ENCODE assay signal across 8 cellular contexts in the genomic region with DNA sequence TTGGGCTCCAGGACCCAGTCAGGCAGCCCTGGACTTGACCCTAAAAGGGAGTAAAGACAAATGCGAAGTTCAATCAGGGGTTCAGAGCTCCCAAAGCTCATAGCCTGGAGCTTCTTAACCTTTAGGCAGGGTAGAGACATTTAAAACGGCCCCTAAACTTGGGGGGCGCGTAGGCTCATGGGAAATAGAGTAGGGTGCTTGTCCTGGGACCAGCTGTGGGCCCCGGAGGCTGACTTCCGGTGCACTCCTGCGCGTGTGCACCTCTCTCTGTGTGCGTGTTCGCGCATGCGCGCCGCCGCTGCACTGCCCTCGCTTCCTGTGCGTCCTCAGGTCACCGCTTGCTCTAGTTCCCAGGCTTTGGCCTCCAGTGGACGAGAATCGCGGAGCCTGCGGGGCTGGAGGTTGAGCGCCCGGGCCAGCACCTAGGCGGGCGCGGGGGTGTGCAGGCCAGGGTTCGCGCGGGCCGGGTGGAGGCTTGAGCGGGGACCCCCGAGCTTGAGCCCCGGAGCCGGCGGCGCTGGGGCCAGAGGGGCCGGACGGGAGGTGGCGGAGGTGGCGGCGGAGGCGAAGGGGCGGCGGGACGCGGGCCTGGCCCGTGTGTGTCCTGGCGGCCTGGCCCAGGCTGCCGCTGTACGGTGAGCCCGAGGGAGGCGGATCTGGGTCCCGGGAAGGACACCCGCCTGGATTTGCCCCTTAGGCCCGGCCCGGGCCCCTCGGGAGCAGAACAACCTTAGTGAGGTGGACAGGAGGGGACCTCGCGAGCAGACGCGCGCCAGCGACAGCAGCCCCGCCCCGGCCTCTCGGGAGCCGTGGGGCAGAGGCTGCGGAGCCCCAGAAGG. TPM values are rescaled to one million over a fixed set of nuclear protein-coding genes. Genes with fewer than 3 reads are reported as not detected.
DNase-seq lines count a peak whose midpoint lies in the region; ATAC-seq and TF ChIP-seq lines count a peak whose summit lies in the region.

A gene (plus strand): TSS at position 303 of the 839 bp plus-strand sequence. CDS start 2,217 bp downstream, outside the sequence.

- peaks cover 5% of the 10 kb centered on the region for H3K4me1 ChIP-seq in upper lobe of right lung

- in situ Hi-C loops in GM13977 (cut with MboI; ENCODE audit: low pct_unique_long_range_greater_than_20kb, low sequenced_read_pairs, unreplicated experiment) = no loop called here

- peaks cover 2% of the 10 kb centered on the region for H3K9me3 ChIP-seq in upper lobe of right lung

- intact Hi-C loops in left cardiac atrium (cut with DNase I) = no loop called here
- intact Hi-C loops in posterior vena cava (cut with DNase I) = loop anchor here in 1 of 2 donors (5.0 kb wide), 1 partner anchor 577 kb away; no protein-coding TSS in a partner anchor
- intact Hi-C loops in upper lobe of right lung (cut with DNase I) = no loop called here

- peak; percentile 97 for ATAC-seq in HG02852 (IDR thresholded peaks at IDR 0.05; ENCODE audit: unreplicated experiment)
- peak; percentile 100 for ATAC-seq in left cardiac atrium
- peak; percentile 100 for ATAC-seq in upper lobe of right lung

- TF ChIP-seq CTCF in GM13977 (IDR thresholded peaks at IDR 0.05; ENCODE audit: extremely low read depth, insufficient read depth, missing control alignments) (no peak), upper lobe of right lung (IDR thresholded peaks at IDR 0.05) (no peak)

- H3K36me3 ChIP-seq in upper lobe of right lung = peaks cover 20% of the 10 kb centered on the region

- no peaks in the 10 kb centered on the region for H3K27me3 ChIP-seq in upper lobe of right lung

- DNase-seq in GM13977 (ENCODE audit: low spot score) (peak; percentile 93), NCI-H146 treated with DMSO at 0.1 percent for 48 hours (lab: John Stamatoyannopoulos, UW; ENCODE audit: unreplicated experiment) (peak; percentile 74), T-helper 1 cell (peak; percentile 79 to 96 (median 85)), amniotic epithelial cell (ENCODE audit: low read depth) (peak; percentile 96), left cardiac atrium (peak; percentile 97), posterior vena cava (ENCODE audit: low spot score) (peak; percentile 98), upper lobe of right lung (peak; percentile 98)

- peak within 1 kb of the TSS; percentile 87 for H3K27ac ChIP-seq in upper lobe of right lung

- H3K4me3 ChIP-seq in upper lobe of right lung = peak within 1 kb of the TSS; percentile 95

RNA-seq across cellular contexts. Expression of the gene that starts here (rescaled TPM):
- total RNA-seq in left cardiac atrium (10 to 100 TPM in 1 of 2 donors, 1 to 10 TPM in 1; 7.1 to 10.6 TPM), posterior vena cava (10 to 100 TPM; 10.9 to 12.6 TPM), upper lobe of right lung (9.8 TPM)

Comparison
In these comparisons a context has a peak if more than half of its experiments do, and no peak if none do; other contexts are left out.
1. Peak in every context shown above with its lines: DNase-seq, ATAC-seq, H3K4me3 ChIP-seq and H3K27ac ChIP-seq.